ENCODE assay signal across 29 cellular contexts in genomic region chr9:15901572-15901971, GRCh38.
"Had no signal": no experiment of that assay in that cellular context is flagged by ENCODE, and none has a peak within 500 bp of the region (broad histone marks: within the 10 kb centered on the region; RNA-seq: fewer than 3 reads in every experiment).

No MANE protein-coding gene starts in this region.

- H3K27ac ChIP-seq: neural progenitor cell, ovary, parathyroid adenoma, psoas muscle, right lobe of liver, sigmoid colon, suprapubic skin, testis, tibial artery, transverse colon, upper lobe of right lung, uterus had no signal

- FAIRE-seq: small intestine had no signal

- H3K36me3 Mint-ChIP-seq: stimulated activated memory B cell treated with anti-CD40 and anti-IgM and Interleukin-4, amounts not matched to agents 10 μg/mL and 1 μg/mL and 100 μg/mL, for 72 hours; type B pancreatic cell had no signal

- H3K4me1 ChIP-seq: neural progenitor cell, parathyroid adenoma, psoas muscle, right lobe of liver, sigmoid colon, suprapubic skin, testis, tibial artery, transverse colon, upper lobe of right lung, uterus had no signal

- H3K9me3 ChIP-seq: ovary, psoas muscle, right lobe of liver, testis, transverse colon, upper lobe of right lung had no signal

- H3K27ac Mint-ChIP-seq: naive thymus-derived CD8-positive, alpha-beta T cell; nephron; neural progenitor cell; progenitor cell of endocrine pancreas; stimulated activated memory B cell treated with anti-CD40 and anti-IgM and Interleukin-4, amounts not matched to agents 10 μg/mL and 1 μg/mL and 100 μg/mL, for 72 hours; stimulated activated naive CD8-positive, alpha-beta T cell treated with anti-CD3 and anti-CD28 coated beads, Interleukin-15, amount 100 ng/mL, for 72 hours; type B pancreatic cell had no signal

- H3K79me2 ChIP-seq: parathyroid adenoma had no signal

- H3K4me2 ChIP-seq: neural progenitor cell had no signal

- H3K4me3 ChIP-seq: neural progenitor cell, ovary, psoas muscle, right lobe of liver, sigmoid colon, suprapubic skin, testis, tibial artery, transverse colon, upper lobe of right lung, uterus had no signal

- DNase-seq: naive thymus-derived CD8-positive, alpha-beta T cell; occipital lobe; ovary; posterior cingulate gyrus; psoas muscle; right cardiac atrium; right lobe of liver; sigmoid colon; small intestine; stimulated activated CD4-positive, alpha-beta T cell treated with anti-CD3 and anti-CD28 coated beads, Interleukin-15, amount 100 ng/mL, for 24 hours; stimulated activated CD4-positive, alpha-beta T cell treated with anti-CD3 and anti-CD28 coated beads, Interleukin-2, amount 100 ng/mL, for 24 hours; stimulated activated CD4-positive, alpha-beta T cell treated with anti-CD3 and anti-CD28 coated beads, Interleukin-2, amount 100 ng/mL, for 48 hours; stimulated activated CD4-positive, alpha-beta T cell treated with anti-CD3 and anti-CD28 coated beads, Interleukin-4, amount 100 ng/mL, for 24 hours; stimulated activated naive CD4-positive, alpha-beta T cell; stimulated activated naive CD8-positive, alpha-beta T cell treated with anti-CD3 and anti-CD28 coated beads, Interleukin-15, amount 100 ng/mL, for 72 hours; stimulated activated naive CD8-positive, alpha-beta T cell treated with anti-CD3 and anti-CD28 coated beads, Interleukin-15, Interleukin-2, amounts not matched to agents 100 U/mL and 50 U/mL, for 24 hours; substantia nigra; testis; tibial artery; transverse colon; upper lobe of right lung; uterus had no signal

- ATAC-seq: naive thymus-derived CD8-positive, alpha-beta T cell; psoas muscle; right cardiac atrium; right lobe of liver; stimulated activated memory B cell treated with anti-CD40 and anti-IgM and Interleukin-4, amounts not matched to agents 10 μg/mL and 1 μg/mL and 100 μg/mL, for 72 hours; stimulated activated naive CD8-positive, alpha-beta T cell treated with anti-CD3 and anti-CD28 coated beads, Interleukin-15, amount 100 ng/mL, for 72 hours; stimulated activated naive CD8-positive, alpha-beta T cell treated with anti-CD3 and anti-CD28 coated beads, Interleukin-15, Interleukin-2, amounts not matched to agents 100 U/mL and 50 U/mL, for 24 hours; upper lobe of right lung had no signal

- H2AFZ ChIP-seq: neural progenitor cell, parathyroid adenoma had no signal

- H3K9me3 Mint-ChIP-seq: type B pancreatic cell had no signal

- H3K4me1 Mint-ChIP-seq: naive thymus-derived CD8-positive, alpha-beta T cell; nephron; neural progenitor cell; stimulated activated memory B cell treated with anti-CD40 and anti-IgM and Interleukin-4, amounts not matched to agents 10 μg/mL and 1 μg/mL and 100 μg/mL, for 72 hours; stimulated activated naive CD8-positive, alpha-beta T cell treated with anti-CD3 and anti-CD28 coated beads, Interleukin-15, amount 100 ng/mL, for 72 hours had no signal

- H3K27me3 ChIP-seq: neural progenitor cell, ovary, right lobe of liver, sigmoid colon, suprapubic skin, testis, tibial artery, transverse colon, upper lobe of right lung, uterus had no signal

- H3K4me3 Mint-ChIP-seq: naive thymus-derived CD8-positive, alpha-beta T cell; nephron; neural progenitor cell; stimulated activated memory B cell treated with anti-CD40 and anti-IgM and Interleukin-4, amounts not matched to agents 10 μg/mL and 1 μg/mL and 100 μg/mL, for 72 hours; stimulated activated naive CD8-positive, alpha-beta T cell treated with anti-CD3 and anti-CD28 coated beads, Interleukin-15, amount 100 ng/mL, for 72 hours; type B pancreatic cell had no signal

- H3K36me3 ChIP-seq: neural progenitor cell, ovary, right lobe of liver, sigmoid colon, suprapubic skin, transverse colon, upper lobe of right lung, uterus had no signal

- H3K9ac ChIP-seq: neural progenitor cell, parathyroid adenoma had no signal
